Comparison of ENCODE assay signal across 10 cellular contexts in the genomic region with DNA sequence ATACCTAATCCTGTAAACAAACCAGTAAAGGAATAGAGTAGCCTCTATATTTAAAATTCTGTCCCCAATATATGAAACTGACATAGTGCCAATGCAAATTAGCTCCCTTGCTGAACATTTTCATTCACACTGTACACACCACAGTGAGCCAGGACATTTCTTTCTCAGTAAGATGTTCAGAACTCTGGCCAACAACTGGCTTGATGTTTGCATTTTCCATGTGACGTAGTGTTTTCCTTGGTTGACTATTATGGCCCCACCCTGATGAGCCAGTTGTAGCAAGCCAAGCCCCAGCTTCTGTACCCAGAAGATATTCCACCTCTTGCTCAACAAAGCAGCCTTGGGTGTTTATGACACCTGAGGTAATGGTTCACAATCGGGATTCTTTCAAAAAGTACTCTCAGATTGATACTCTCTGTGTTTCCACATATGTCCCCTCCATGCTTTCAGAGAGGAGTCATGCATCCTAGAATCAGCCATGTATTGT. TPM values are rescaled to one million over a fixed set of nuclear protein-coding genes. Genes with fewer than 3 reads are reported as not detected.
DNase-seq lines count a peak whose midpoint lies in the region; ATAC-seq, FAIRE-seq and TF ChIP-seq lines count a peak whose summit lies in the region.
"Had no signal": no experiment of that assay in that cellular context is flagged by ENCODE, and none has a peak within 500 bp of the region (broad histone marks: within the 10 kb centered on the region; RNA-seq: fewer than 3 reads in every experiment).

No MANE protein-coding gene starts in this region.

- no peak overlapping the region for H2BK12ac ChIP-seq in mesenchymal stem cell (ENCODE audit: low read length in 2 of 2)

- no peak overlapping the region for H2BK120ac ChIP-seq in mesenchymal stem cell (ENCODE audit: low read depth, low read length)

- peaks cover 50% of the 10 kb centered on the region for H3K4me1 ChIP-seq in OCI-LY1 (ENCODE audit: insufficient read depth, low read length, severe bottlenecking)
- H3K4me1 ChIP-seq in mesenchymal stem cell (ENCODE audit: control insufficient read depth, insufficient read depth, low read depth, low read length) = no peaks in the 10 kb centered on the region
- H3K4me1 ChIP-seq in pancreas = peaks cover 0 to 19% (median 13%) of the 10 kb centered on the region in 3 donors

- no peaks in the 10 kb centered on the region for H3K79me2 ChIP-seq in OCI-LY1 (ENCODE audit: insufficient read depth, low read length)

- no peaks in the 10 kb centered on the region for H3K27me3 ChIP-seq in OCI-LY1 (ENCODE audit: insufficient read depth, low read length)
- H3K27me3 ChIP-seq in mesenchymal stem cell (ENCODE audit: control insufficient read depth in 1 of 2, insufficient read depth in 1 of 2, low read length in 2 of 2) = no peaks in the 10 kb centered on the region
- no peaks in the 10 kb centered on the region for H3K27me3 ChIP-seq in pancreas

- FAIRE-seq in pancreas (lab: Jason Lieb, UNC) = no peak

- no peak overlapping the region for H3K14ac ChIP-seq in mesenchymal stem cell (ENCODE audit: low read length in 2 of 2)

- intact Hi-C loops in pancreas (cut with DNase I) = no loop called here

- H4K91ac ChIP-seq in mesenchymal stem cell (ENCODE audit: low read length) = no peak overlapping the region

- H3K18ac ChIP-seq in mesenchymal stem cell (ENCODE audit: low read depth in 1 of 2, low read length in 2 of 2) = no peak overlapping the region

- H3K9me3 ChIP-seq in OCI-LY1 (ENCODE audit: low read length) = no peaks in the 10 kb centered on the region
- H3K9me3 ChIP-seq in mesenchymal stem cell (ENCODE audit: control insufficient read depth, low read length) = no peaks in the 10 kb centered on the region
- no peaks in the 10 kb centered on the region for H3K9me3 ChIP-seq in pancreas

- H2AFZ ChIP-seq in OCI-LY1 (ENCODE audit: low read length) = no peak overlapping the region
- peak overlapping the region; percentile 8 for H2AFZ ChIP-seq in mesenchymal stem cell (ENCODE audit: low read depth, low read length)

- DNase-seq in mesenchymal stem cell (no peak), glomerular visceral epithelial cell (ENCODE audit: extremely low spot score) (no peak), pancreas (no peak), inferior parietal cortex (ENCODE audit: extremely low spot score) (no peak), NCI-H510A treated with DMSO at 0.1 percent for 48 hours (lab: John Stamatoyannopoulos, UW) (no peak)
- DNase-seq: amniotic stem cell had no signal

- no peaks in the 10 kb centered on the region for H3F3A ChIP-seq in OCI-LY1 (ENCODE audit: insufficient read depth, low read length)

- no peak for TF ChIP-seq CTCF in OCI-LY1 (IDR thresholded peaks at IDR 0.05; ENCODE audit: low read length)
- TF ChIP-seq CTCF in pancreas (IDR thresholded peaks at IDR 0.05) = no peak

- H3K9me2 ChIP-seq in OCI-LY1 (ENCODE audit: low read depth, low read length) = no peaks in the 10 kb centered on the region

- H4K8ac ChIP-seq in mesenchymal stem cell (ENCODE audit: low read length) = peak overlapping the region; percentile 76

- H3K4me2 ChIP-seq in OCI-LY1 (ENCODE audit: low read length) = no peak overlapping the region; the same call in 1 of the 2 replicates
- H3K4me2 ChIP-seq in mesenchymal stem cell (ENCODE audit: low read length, poor library complexity, severe bottlenecking) = no peak overlapping the region

- no peak overlapping the region for H2AK5ac ChIP-seq in mesenchymal stem cell (ENCODE audit: low read length, severe bottlenecking)

- no peak overlapping the region for H3K23ac ChIP-seq in mesenchymal stem cell (ENCODE audit: low read length in 2 of 2)

- H3K9ac ChIP-seq in OCI-LY1 (ENCODE audit: low read length) (no peak overlapping the region), mesenchymal stem cell (ENCODE audit: low read length) (peak overlapping the region; percentile 3)

- WGBS in mesenchymal stem cell = 100% methylated on average over 1 of the region's 2 CpGs
- 75% methylated on average over 2 of the region's 2 CpGs for WGBS in pancreas, 2 donors

- H3K4ac ChIP-seq in mesenchymal stem cell (ENCODE audit: low read depth in 1 of 2, low read length in 2 of 2) = no peak overlapping the region

- H3K27ac ChIP-seq in OCI-LY1 (ENCODE audit: low read depth, low read length, poor library complexity, severe bottlenecking) (peak overlapping the region; percentile 88), mesenchymal stem cell (ENCODE audit: low read length, poor library complexity, severe bottlenecking) (no peak overlapping the region), pancreas (peak overlapping the region in 2 of 4 donors; percentile 5 to 87)

- no peaks in the 10 kb centered on the region for H3K79me1 ChIP-seq in mesenchymal stem cell (replicated peaks; ENCODE audit: low read length, poor library complexity, severe bottlenecking)

- H3K36me3 ChIP-seq in OCI-LY1 (ENCODE audit: insufficient read depth, low read length) (no peaks in the 10 kb centered on the region), mesenchymal stem cell (ENCODE audit: control insufficient read depth in 1 of 2, insufficient read depth in 2 of 2, low read depth in 1 of 2, low read length in 2 of 2) (no peaks in the 10 kb centered on the region), pancreas (no peaks in the 10 kb centered on the region)

- no peak overlapping the region for H2BK15ac ChIP-seq in mesenchymal stem cell (ENCODE audit: low read depth, poor library complexity, severe bottlenecking)

- ATAC-seq in GM18861 (IDR thresholded peaks at IDR 0.05; ENCODE audit: unreplicated experiment) (peak; percentile 40), HG02571 (IDR thresholded peaks at IDR 0.05; ENCODE audit: unreplicated experiment) (peak; percentile 61), pancreas (no peak)

- no peaks in the 10 kb centered on the region for H4K20me1 ChIP-seq in OCI-LY1 (ENCODE audit: insufficient read depth, low read length)

- H3K4me3 ChIP-seq in OCI-LY1 (ENCODE audit: low read depth, low read length, poor library complexity, severe bottlenecking) (no peak overlapping the region), mesenchymal stem cell (ENCODE audit: insufficient read depth in 1 of 2, low read depth in 1 of 2, low read length in 2 of 2) (no peak overlapping the region), pancreas (no peak overlapping the region)
- H3K4me3 ChIP-seq: skin epidermis had no signal

- H2BK5ac ChIP-seq in mesenchymal stem cell (ENCODE audit: low read depth, low read length, poor library complexity, severe bottlenecking) = no peak overlapping the region

RNA-seq across cellular contexts. Expression of gene ANXA1, which starts 17.7 kb away (rescaled TPM):
- polyA plus RNA-seq in mesenchymal stem cell (2013, experiment 1 of 2) = 429 TPM
- 429 TPM for polyA plus RNA-seq in mesenchymal stem cell (2013, experiment 2 of 2)
- 10 to 100 TPM in 3 of 6 donors, 1 to 10 TPM in 3; 4.6 to 36.6 (median 17.7) TPM for total RNA-seq in pancreas
- polyA plus RNA-seq in pancreas = 10 to 100 TPM; 30.4 to 34.2 TPM

Comparison
In these comparisons a context has a peak if more than half of its experiments do, and no peak if none do; other contexts are left out.
1. ATAC-seq: peak in GM18861 (single experiment) and HG02571 (single experiment); none in pancreas (0 of 4).